ENCODE assay signal across 8 cellular contexts in the genomic region with DNA sequence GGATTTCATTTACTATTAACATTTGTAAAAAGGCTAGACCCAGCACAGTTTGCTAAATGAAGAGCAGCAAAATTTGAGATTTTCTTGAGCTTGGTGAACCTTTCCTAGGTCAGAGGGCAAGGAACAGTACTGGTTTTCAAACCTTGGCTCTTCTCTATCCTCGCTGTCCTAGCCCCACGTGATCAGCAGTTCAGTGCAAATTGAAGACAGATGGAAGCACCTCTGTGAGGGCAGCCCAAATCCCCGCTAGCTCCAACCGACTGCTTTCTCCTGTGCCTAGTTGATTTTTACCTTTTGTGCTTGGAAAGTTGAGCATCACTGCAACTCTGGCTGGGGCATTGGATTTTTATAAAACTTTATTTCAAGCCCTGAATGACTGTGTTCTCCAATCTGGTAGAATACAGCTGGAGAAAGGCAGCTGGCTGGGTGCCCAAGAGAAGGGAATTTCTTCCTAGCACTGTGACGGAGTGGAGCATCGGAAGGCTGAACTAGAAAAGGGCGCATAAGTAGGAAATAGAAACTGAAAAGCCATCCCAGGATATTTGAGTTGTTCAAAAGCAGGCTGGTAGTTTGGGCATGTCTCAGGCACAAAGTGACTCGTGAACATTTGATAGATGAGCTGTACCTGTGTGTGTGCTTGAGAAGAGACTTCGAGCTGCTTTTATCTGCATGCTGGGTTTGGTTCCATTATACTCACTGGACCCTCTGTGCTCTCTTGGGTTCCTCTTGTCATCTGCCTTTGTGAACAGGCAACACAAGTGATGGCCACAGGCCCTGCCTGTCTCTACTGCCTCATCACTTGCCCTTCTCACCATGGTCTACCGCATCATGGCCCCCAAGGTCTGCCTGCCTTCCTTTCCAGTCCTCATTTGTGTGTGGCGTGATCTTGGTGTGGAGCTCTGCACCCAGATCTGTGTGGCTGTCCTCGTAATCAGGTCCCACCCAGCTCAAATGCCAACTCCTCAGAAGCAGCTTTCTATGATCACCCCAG. TPM values are rescaled to one million over a fixed set of nuclear protein-coding genes. Genes with fewer than 3 reads are reported as not detected.
DNase-seq lines count a peak whose midpoint lies in the region; ATAC-seq and TF ChIP-seq lines count a peak whose summit lies in the region.

No MANE protein-coding gene starts in this region.

- no peak overlapping the region for H2BK15ac ChIP-seq in H9 (ENCODE audit: low read depth, low read length)

- H3K27ac ChIP-seq in H9 (ENCODE audit: insufficient read length, low read depth, low read length) = no peak overlapping the region
- H3K27ac ChIP-seq in foreskin keratinocyte = peak overlapping the region; percentile 13

- H4K20me1 ChIP-seq in H9 (ENCODE audit: control insufficient read depth, insufficient read depth, insufficient read length) = no peaks in the 10 kb centered on the region

- H2BK12ac ChIP-seq in H9 (ENCODE audit: insufficient read length, low read depth, low read length) = no peak overlapping the region

- H3T11ph ChIP-seq in H9 (ENCODE audit: low read length) = no peak overlapping the region

- DNase-seq in H9 (no peak), T-helper 17 cell (no peak), foreskin keratinocyte (peak in 1 of 2 donors; percentile 21), sciatic nerve (ENCODE audit: low spot score) (peak; percentile 86), NOMO-1 treated with dmso at 0.1 percent for 144 hours (lab: John Stamatoyannopoulos, UW; ENCODE audit: unreplicated experiment) (no peak)
- no peak for DNase-seq in activated CD4-positive, CD25-positive, alpha-beta regulatory T cell treated with anti-CD3 and anti-CD28 coated beads, Interleukin-2, amount 50 U/mL, for 72 hours

- peaks cover 8 to 37% (median 36%) of the 10 kb centered on the region in 3 experiments; a peak in 6 of 7 replicates for H3K36me3 Mint-ChIP-seq in H9 (ENCODE audit: insufficient read depth in 1 of 3, low read depth in 3 of 3)
- H3K36me3 Mint-ChIP-seq in T-helper 17 cell (ENCODE audit: low read depth) = peaks cover 2% of the 10 kb centered on the region

- H3K23me2 ChIP-seq in H9 (ENCODE audit: insufficient read length, low read depth, low read length, poor library complexity, severe bottlenecking) = peaks cover 13% of the 10 kb centered on the region

- no peak overlapping the region for H3K23ac ChIP-seq in H9 (ENCODE audit: insufficient read length, low read depth, low read length)

- H3K18ac ChIP-seq in H9 (ENCODE audit: insufficient read length, low read depth, low read length) = no peak overlapping the region

- no peak overlapping the region for H2BK120ac ChIP-seq in H9 (ENCODE audit: low read depth, low read length, poor library complexity, severe bottlenecking)

- H3K14ac ChIP-seq in H9 (ENCODE audit: insufficient read depth, low read length) = no peak overlapping the region

- H4K8ac ChIP-seq in H9 (replicated peaks; ENCODE audit: insufficient read length, low read depth, low read length) = no peak overlapping the region

- peak overlapping the region; percentile 23 for H3K9ac ChIP-seq in H9 (ENCODE audit: extremely low read depth, insufficient read length, low read length)

- peak overlapping the region; percentile 62 to 95; a peak in 4 of 5 replicates for H3K4me3 Mint-ChIP-seq in H9
- H3K4me3 Mint-ChIP-seq in T-helper 17 cell = peak overlapping the region; percentile 96

- TF ChIP-seq CTCF in H9 (conservative IDR thresholded peaks at IDR 0.05) (no peak), foreskin keratinocyte (conservative IDR thresholded peaks at IDR 0.05) (no peak)

- H2BK5ac ChIP-seq in H9 (ENCODE audit: insufficient read length, low read length) = no peak overlapping the region

- H3K9me3 Mint-ChIP-seq in H9 = no peaks in the 10 kb centered on the region

- H3K56ac ChIP-seq in H9 (ENCODE audit: insufficient read length, low read depth, low read length) = no peak overlapping the region

- H3K79me2 ChIP-seq in H9 (ENCODE audit: insufficient read depth, low read length) = peaks cover 39% of the 10 kb centered on the region

- peaks cover 4% of the 10 kb centered on the region; the same call in 1 of the 2 replicates for H3K4me1 ChIP-seq in H9 (ENCODE audit: insufficient read depth, low read length)
- no peaks in the 10 kb centered on the region for H3K4me1 ChIP-seq in foreskin keratinocyte

- H3K27me3 Mint-ChIP-seq in H9 (ENCODE audit: low read depth) (no peaks in the 10 kb centered on the region), T-helper 17 cell (no peaks in the 10 kb centered on the region)

- no peak overlapping the region for H2AFZ ChIP-seq in H9 (ENCODE audit: low read length)

- peaks cover 4% of the 10 kb centered on the region for H3K79me1 ChIP-seq in H9 (ENCODE audit: insufficient read depth, low read depth, low read length, poor library complexity, severe bottlenecking)

- no peak overlapping the region for H4K5ac ChIP-seq in H9 (ENCODE audit: insufficient read length, low read depth, low read length)

- H3K9me3 ChIP-seq in H9 (ENCODE audit: control insufficient read depth, low read depth, low read length) (no peaks in the 10 kb centered on the region), T-helper 17 cell (ENCODE audit: control insufficient read depth, low read length, poor library complexity, severe bottlenecking) (no peaks in the 10 kb centered on the region)

- H2AK5ac ChIP-seq in H9 (ENCODE audit: insufficient read length, low read length) = no peak overlapping the region

- no peaks in the 10 kb centered on the region for H3K27me3 ChIP-seq in H9 (ENCODE audit: insufficient read depth, low read length)
- no peaks in the 10 kb centered on the region for H3K27me3 ChIP-seq in foreskin keratinocyte

- peaks cover 26 to 30% of the 10 kb centered on the region in 2 experiments for H3K4me1 Mint-ChIP-seq in H9
- H3K4me1 Mint-ChIP-seq in T-helper 17 cell = peaks cover 48% of the 10 kb centered on the region

- H4K91ac ChIP-seq in H9 (ENCODE audit: insufficient read length, low read depth, low read length) = no peak overlapping the region

- no peak overlapping the region for H2BK20ac ChIP-seq in H9 (ENCODE audit: low read depth, low read length, poor library complexity, severe bottlenecking)

- H3K4me2 ChIP-seq in H9 (ENCODE audit: insufficient read depth, insufficient read length, low read length) = peak overlapping the region; percentile 90

- ATAC-seq in T-helper 17 cell (no peak), foreskin keratinocyte (no peak), sciatic nerve (peak; percentile 58), GM19455 (IDR thresholded peaks at IDR 0.05; ENCODE audit: unreplicated experiment) (no peak), HG02588 (IDR thresholded peaks at IDR 0.05; ENCODE audit: unreplicated experiment) (no peak)

- intact Hi-C loops in sciatic nerve (cut with DNase I) = no loop called here

- H3K4ac ChIP-seq in H9 (ENCODE audit: low read depth, low read length) = no peak overlapping the region

- H3K27ac Mint-ChIP-seq in H9 = peak overlapping the region; percentile 12 to 85 (median 54); a peak in 4 of 7 replicates
- H3K27ac Mint-ChIP-seq in T-helper 17 cell = peak overlapping the region; percentile 93

- no CpG with 5 or more reads among the region's 12 CpGs for WGBS in H9 (ENCODE audit: extremely low coverage, insufficient read length, low lambda C conversion rate)

RNA-seq across cellular contexts. Expression of gene RNF114, which starts 2.3 kb away (rescaled TPM):
- total RNA-seq in H9 (2021) (73.4 and 75.5 TPM in 2 replicates), T-helper 17 cell (100 to 1,000 TPM; 104 to 111 TPM), foreskin keratinocyte (44.1 and 50.9 TPM in 2 replicates), sciatic nerve (80.5 TPM)
- 54.6 and 57.7 TPM in 2 replicates for polyA plus RNA-seq in foreskin keratinocyte

RNA-seq across cellular contexts. Expression of gene SPATA2, which starts 23.1 kb away (rescaled TPM):
- total RNA-seq in H9 (2021) (9.6 and 9.8 TPM in 2 replicates), T-helper 17 cell (10 to 100 TPM; 23.5 to 24.9 TPM), foreskin keratinocyte (5.6 and 5.7 TPM in 2 replicates), sciatic nerve (8.2 TPM)
- polyA plus RNA-seq in foreskin keratinocyte = 4.6 and 5.0 TPM in 2 replicates

RNA-seq across cellular contexts. Expression of gene SNAI1, which starts 44.3 kb away (rescaled TPM):
- total RNA-seq in H9 (2021) (6.4 and 7.0 TPM in 2 replicates), T-helper 17 cell (1 to 10 TPM; 2.2 to 3.3 TPM), foreskin keratinocyte (0.04 TPM in 1 of 2 replicates, not detected in the other), sciatic nerve (32.6 TPM)
- 0.04 TPM in 1 of 2 replicates, not detected in the other for polyA plus RNA-seq in foreskin keratinocyte
